1 cellular context compared by ENCODE assay signal in genomic region chr3:13110678-13111116, GRCh38.
TF ChIP-seq lines count a peak whose summit lies in the region.

No MANE protein-coding gene starts in this region.

TF ChIP-seq in SK-N-SH, 30 proteins besides CTCF, POLR2A, EP300 and RAD21 (continued from another document):
- no peak for TF ChIP-seq USF1 (IDR thresholded peaks at IDR 0.05; ENCODE audit: borderline replicate concordance, low read depth)
- TF ChIP-seq MXI1 (IDR thresholded peaks at IDR 0.05; ENCODE audit: low read depth, low read length) = no peak
